In the genomic region with DNA sequence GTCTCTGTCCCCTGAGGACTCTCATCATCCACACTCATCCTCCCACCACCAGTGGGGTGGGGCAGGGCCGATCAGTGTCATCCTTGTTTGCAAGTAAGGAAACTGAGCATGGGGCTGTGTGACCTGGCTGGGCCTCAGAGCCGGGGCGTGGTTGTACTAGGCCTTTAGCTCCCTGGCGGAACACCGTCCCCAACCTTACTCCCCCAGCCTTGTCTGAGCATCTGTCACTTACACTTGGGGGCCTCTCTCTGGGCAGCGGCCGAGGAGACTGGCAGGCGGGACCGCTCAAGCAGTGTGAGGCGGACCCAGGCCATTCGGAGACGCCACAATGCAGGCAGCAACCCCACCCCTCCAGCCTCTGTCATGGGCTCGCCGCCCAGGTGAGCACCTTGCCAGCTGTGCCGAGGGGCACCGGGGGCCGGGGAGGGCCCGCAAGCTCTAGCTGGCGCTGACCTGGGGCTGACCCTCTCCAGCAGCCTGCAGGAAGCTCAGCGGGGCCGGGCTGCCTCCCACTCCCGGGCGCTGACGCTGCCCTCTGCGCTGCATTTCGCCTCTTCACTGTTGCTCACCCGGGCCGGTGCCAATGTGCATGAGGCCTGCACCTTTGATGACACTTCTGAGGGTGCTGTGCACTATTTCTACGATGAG, we compare ENCODE assay signal across 20 cellular contexts. TPM values are rescaled to one million over a fixed set of nuclear protein-coding genes. Genes with fewer than 3 reads are reported as not detected.
A peak's percentile ranks its signal among the peaks of the same experiment; 100 is the strongest.
DNase-seq lines count a peak whose midpoint lies in the region; ATAC-seq, FAIRE-seq and TF ChIP-seq lines count a peak whose summit lies in the region.
"Had no signal": no experiment of that assay in that cellular context is flagged by ENCODE, and none has a peak within 500 bp of the region (broad histone marks: within the 10 kb centered on the region; RNA-seq: fewer than 3 reads in every experiment).

No MANE protein-coding gene starts in this region.

- no peaks in the 10 kb centered on the region for H3K27me3 ChIP-seq in neural progenitor cell

- H3K4me1 ChIP-seq in neural progenitor cell: peaks cover 6% of the 10 kb centered on the region

- H3K9ac ChIP-seq in neural progenitor cell: no peak overlapping the region

- peak overlapping the region; percentile 52 for H3K27ac Mint-ChIP-seq in activated T-cell treated with anti-CD3 and anti-CD28 coated beads, Interleukin-2, amount 50 U/mL, for 24 hours
- no peak overlapping the region for H3K27ac Mint-ChIP-seq in neural progenitor cell

- no peak overlapping the region for H3K4me2 ChIP-seq in neural progenitor cell

- H3K4me3 ChIP-seq in neural progenitor cell: no peak overlapping the region

- H3K27me3 Mint-ChIP-seq in activated T-cell treated with anti-CD3 and anti-CD28 coated beads, Interleukin-2, amount 50 U/mL, for 24 hours: no peaks in the 10 kb centered on the region
- peaks cover 7% of the 10 kb centered on the region for H3K27me3 Mint-ChIP-seq in neural progenitor cell (ENCODE audit: insufficient read depth, low read depth)

- no peak overlapping the region for H2AFZ ChIP-seq in neural progenitor cell (replicated peaks)

- no peaks in the 10 kb centered on the region for H3K9me3 Mint-ChIP-seq in activated T-cell treated with anti-CD3 and anti-CD28 coated beads, Interleukin-2, amount 50 U/mL, for 24 hours
- H3K9me3 Mint-ChIP-seq in neural progenitor cell: no peaks in the 10 kb centered on the region

- DNase-seq in activated T-cell treated with anti-CD3 and anti-CD28 coated beads, Interleukin-2, amount 50 U/mL, for 24 hours: no peak
- DNase-seq in activated T-cell treated with anti-CD3 and anti-CD28 coated beads, Interleukin-2, amount 50 U/mL, for 48 hours: no peak
- DNase-seq in GM12891 (ENCODE audit: insufficient read length, low spot score) (no peak), neural progenitor cell (ENCODE audit: low spot score) (no peak), left colon (no peak), cortex of kidney (lab: John Stamatoyannopoulos, UW) (no peak), SK-N-DZ (ENCODE audit: low spot score) (no peak)
- DNase-seq: COR-L47, GF-D8, NCI-H1105, NCI-H1694, NCI-H2227 treated with DMSO at 0.1 percent for 48 hours, NCI-H524 treated with DMSO at 0.1 percent for 48 hours, SHP77 had no signal

- intact Hi-C loops in left colon (cut with DNase I, micrococcal nuclease): no loop called here

- no peaks in the 10 kb centered on the region for H3K9me3 ChIP-seq in neural progenitor cell (ENCODE audit: low read depth)

- TF ChIP-seq POLR2A in GM12891 (IDR thresholded peaks at IDR 0.05; ENCODE audit: low read depth, low read length): 0 out of 2 replicates have a peak, but pooled peaks have one; percentile 36

- H3K4me3 Mint-ChIP-seq in activated T-cell treated with anti-CD3 and anti-CD28 coated beads, Interleukin-2, amount 50 U/mL, for 24 hours: no peak overlapping the region
- peak overlapping the region; percentile 73 for H3K4me3 Mint-ChIP-seq in neural progenitor cell

- H3K27ac ChIP-seq in VCaP (peak overlapping the region; percentile 99; the same call in 1 of the 2 replicates), neural progenitor cell (no peak overlapping the region)
- H3K27ac ChIP-seq: C4-2B had no signal

- peaks cover 25% of the 10 kb centered on the region for H3K4me1 Mint-ChIP-seq in activated T-cell treated with anti-CD3 and anti-CD28 coated beads, Interleukin-2, amount 50 U/mL, for 24 hours (ENCODE audit: low read depth)
- H3K4me1 Mint-ChIP-seq in neural progenitor cell: peaks cover 12% of the 10 kb centered on the region

- ATAC-seq in left colon: no peak

- TF ChIP-seq CTCF in VCaP (conservative IDR thresholded peaks at IDR 0.05) (no peak), neural progenitor cell (IDR thresholded peaks at IDR 0.05) (no peak)

- peaks cover 87% of the 10 kb centered on the region for H3K36me3 Mint-ChIP-seq in activated T-cell treated with anti-CD3 and anti-CD28 coated beads, Interleukin-2, amount 50 U/mL, for 24 hours (ENCODE audit: low read depth)
- H3K36me3 Mint-ChIP-seq in neural progenitor cell: peaks cover 7% of the 10 kb centered on the region

- peaks cover 10% of the 10 kb centered on the region for H3F3A ChIP-seq in neural progenitor cell (ENCODE audit: low read depth)

- H3K79me2 ChIP-seq in neural progenitor cell (ENCODE audit: low read depth): peaks cover 20% of the 10 kb centered on the region

- H4K20me1 ChIP-seq in neural progenitor cell (ENCODE audit: low read depth): peaks cover 10% of the 10 kb centered on the region

- no peak for FAIRE-seq in GM12891 (lab: Jason Lieb, UNC)
- FAIRE-seq: A204.1, H1, RCC 7860 had no signal

- H3K36me3 ChIP-seq in neural progenitor cell: no peaks in the 10 kb centered on the region

TF ChIP-seq in GM12891, 5 proteins besides CTCF, POLR2A, EP300 and RAD21:
- no peak for TF ChIP-seq POLR2AphosphoS5 (IDR thresholded peaks at IDR 0.05; ENCODE audit: low read depth, low read length)
- TF ChIP-seq PAX5 (IDR thresholded peaks at IDR 0.05; ENCODE audit: insufficient read depth, low read length, severe bottlenecking): no peak
- TF ChIP-seq POU2F2 (IDR thresholded peaks at IDR 0.05; ENCODE audit: low read depth, low read length): no peak
- TF ChIP-seq SPI1 (IDR thresholded peaks at IDR 0.05; ENCODE audit: low read depth, low read length): no peak
- TF ChIP-seq TAF1 (IDR thresholded peaks at IDR 0.05; ENCODE audit: low read depth, low read length): no peak

RNA-seq across cellular contexts. Expression of a gene that starts 3.8 kb away (rescaled TPM):
- polyA plus RNA-seq in GM12891 (2012; ENCODE audit: low read depth, missing spikeins): 15.4 TPM
- total RNA-seq in neural progenitor cell (ENCODE audit: low replicate concordance): 6.6 and 19.3 TPM in 2 replicates
- 10 to 100 TPM; 47.8 to 56.0 TPM for total RNA-seq in left colon
- 14.6 and 18.7 TPM in 2 replicates for polyA plus RNA-seq in SK-N-DZ (2014; cell fraction: cytosol; rRNA removed)
- 37.3 and 48.4 TPM in 2 replicates for polyA plus RNA-seq in SK-N-DZ (2014; cell fraction: nucleus; rRNA removed)

RNA-seq across cellular contexts. Expression of a gene that starts 5.4 kb away (rescaled TPM):
- 26.7 TPM for polyA plus RNA-seq in GM12891 (2012; ENCODE audit: low read depth, missing spikeins)
- 9.9 and 42.0 TPM in 2 replicates for total RNA-seq in neural progenitor cell (ENCODE audit: low replicate concordance)
- 100 to 1,000 TPM in 1 of 2 donors, 10 to 100 TPM in 1; 94.7 to 101 TPM for total RNA-seq in left colon
- 14.1 and 19.2 TPM in 2 replicates for polyA plus RNA-seq in SK-N-DZ (2014; cell fraction: cytosol; rRNA removed)
- polyA plus RNA-seq in SK-N-DZ (2014; cell fraction: nucleus; rRNA removed): 13.2 and 13.3 TPM in 2 replicates

RNA-seq across cellular contexts. Expression of a gene that starts 18.5 kb away (rescaled TPM):
- polyA plus RNA-seq in GM12891 (2012; ENCODE audit: low read depth, missing spikeins): 62.2 TPM
- total RNA-seq in neural progenitor cell (ENCODE audit: low replicate concordance) (4.7 and 16.4 TPM in 2 replicates), left colon (10 to 100 TPM; 25.5 to 34.3 TPM)
- polyA plus RNA-seq in SK-N-DZ (2014; cell fraction: cytosol; rRNA removed): 8.3 and 12.0 TPM in 2 replicates
- polyA plus RNA-seq in SK-N-DZ (2014; cell fraction: nucleus; rRNA removed): 7.1 and 14.1 TPM in 2 replicates

RNA-seq across cellular contexts. Expression of a gene that starts 23.8 kb away (rescaled TPM):
- 0.09 TPM for polyA plus RNA-seq in GM12891 (2012; ENCODE audit: low read depth, missing spikeins)
- total RNA-seq in neural progenitor cell (ENCODE audit: low replicate concordance) (0.34 TPM in 1 of 2 replicates, not detected in the other), left colon (1 to 10 TPM in 1 of 2 donors, under 1 TPM in 1; 0.40 to 1.3 TPM)
- 0.19 and 0.38 TPM in 2 replicates for polyA plus RNA-seq in SK-N-DZ (2014; cell fraction: cytosol; rRNA removed)
- polyA plus RNA-seq in SK-N-DZ (2014; cell fraction: nucleus; rRNA removed): 1.6 and 2.0 TPM in 2 replicates
- total RNA-seq: Daoy had no signal

RNA-seq across cellular contexts. Expression of a gene that starts 43.3 kb away (rescaled TPM):
- polyA plus RNA-seq in GM12891 (2012; ENCODE audit: low read depth, missing spikeins): 41.3 TPM
- total RNA-seq in neural progenitor cell (ENCODE audit: low replicate concordance) (11.0 and 14.7 TPM in 2 replicates), left colon (10 to 100 TPM; 57.6 to 62.9 TPM)
- 23.5 and 37.3 TPM in 2 replicates for polyA plus RNA-seq in SK-N-DZ (2014; cell fraction: cytosol; rRNA removed)
- 61.4 and 69.4 TPM in 2 replicates for polyA plus RNA-seq in SK-N-DZ (2014; cell fraction: nucleus; rRNA removed)
